23 cellular contexts compared by ENCODE assay signal in the genomic region with DNA sequence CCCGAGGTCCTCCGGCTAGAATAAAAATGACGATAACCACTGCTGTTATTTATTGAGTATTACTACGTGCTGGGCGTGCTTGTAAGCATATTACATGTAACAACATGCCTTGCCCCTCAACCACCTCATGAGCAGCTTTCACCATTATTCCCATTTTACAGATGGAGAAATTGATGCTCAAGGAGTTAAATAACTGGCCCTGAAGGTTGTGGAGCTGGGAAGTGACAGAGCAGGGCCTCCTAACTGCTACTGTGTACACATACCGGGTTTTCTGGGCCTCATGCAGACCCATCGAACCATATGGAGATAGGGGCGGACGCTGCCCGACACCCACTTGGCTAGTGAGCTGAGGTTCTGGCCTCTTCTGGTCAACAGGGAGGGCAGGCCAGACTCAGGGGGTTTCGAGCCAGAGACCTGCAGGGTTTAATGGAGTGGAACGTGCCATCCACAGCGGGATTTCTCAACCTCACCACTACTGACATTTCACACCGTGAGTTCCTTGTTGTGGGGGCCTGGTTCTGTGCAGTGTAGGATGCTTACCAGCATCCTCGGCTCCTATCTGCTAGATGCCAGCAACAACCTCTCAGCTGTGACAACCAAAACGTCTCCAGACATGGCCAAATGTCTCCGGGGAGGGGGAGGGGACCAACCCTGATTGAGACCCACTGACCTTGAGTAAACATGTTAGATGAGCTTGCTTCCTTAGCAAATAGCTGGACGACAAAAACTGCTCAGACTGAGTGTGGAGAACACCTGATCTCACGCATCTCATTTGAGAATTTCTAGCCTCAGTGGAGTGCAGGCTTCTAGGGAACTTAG.
DNase-seq lines count a peak whose midpoint lies in the region; ATAC-seq and TF ChIP-seq lines count a peak whose summit lies in the region.
"Had no signal": no experiment of that assay in that cellular context is flagged by ENCODE, and none has a peak within 500 bp of the region (broad histone marks: within the 10 kb centered on the region; RNA-seq: fewer than 3 reads in every experiment).

No MANE protein-coding gene starts in this region.

- H3K27me3 ChIP-seq in HUES64 (ENCODE audit: insufficient read depth, low read length) (no peaks in the 10 kb centered on the region), Panc1 (ENCODE audit: control insufficient read depth, insufficient read depth, low read length) (no peaks in the 10 kb centered on the region), hepatocyte (no peaks in the 10 kb centered on the region), suprapubic skin (no peaks in the 10 kb centered on the region), right atrium auricular region (no peaks in the 10 kb centered on the region)
- H3K27me3 ChIP-seq: BLaER1, neural progenitor cell, tibial artery had no signal

- TF ChIP-seq CTCF in Panc1 (IDR thresholded peaks at IDR 0.05): no peak
- no peak for TF ChIP-seq CTCF in hepatocyte (IDR thresholded peaks at IDR 0.05; ENCODE audit: poor library complexity)
- TF ChIP-seq CTCF in suprapubic skin (IDR thresholded peaks at IDR 0.05): no peak
- TF ChIP-seq CTCF in right atrium auricular region (IDR thresholded peaks at IDR 0.05): no peak

- peaks cover 0 to 6% of the 10 kb centered on the region in 2 donors for H3K4me1 Mint-ChIP-seq in stimulated activated naive B cell treated with anti-CD40 and anti-IgM and Interleukin-4, amounts not matched to agents 10 μg/mL and 1 μg/mL and 100 μg/mL, for 72 hours

- no peaks in the 10 kb centered on the region for H3K27me3 Mint-ChIP-seq in stimulated activated naive B cell treated with anti-CD40 and anti-IgM and Interleukin-4, amounts not matched to agents 10 μg/mL and 1 μg/mL and 100 μg/mL, for 72 hours
- H3K27me3 Mint-ChIP-seq: activated CD8-positive, alpha-beta T cell treated with anti-CD3 and anti-CD28 coated beads for 36 hours; brain had no signal

- H3K9me3 ChIP-seq in HUES64 (ENCODE audit: insufficient read depth, low read depth, low read length): no peaks in the 10 kb centered on the region
- no peaks in the 10 kb centered on the region for H3K9me3 ChIP-seq in Panc1 (ENCODE audit: control insufficient read depth, insufficient read depth, low read depth, low read length)
- H3K9me3 ChIP-seq in hepatocyte (ENCODE audit: low read depth): no peaks in the 10 kb centered on the region
- H3K9me3 ChIP-seq in suprapubic skin: no peaks in the 10 kb centered on the region
- H3K9me3 ChIP-seq in right atrium auricular region: no peaks in the 10 kb centered on the region
- H3K9me3 ChIP-seq: BLaER1, SJCRH30, tibial artery had no signal

- BruUV-seq in Panc1 (replicated peaks; lab: Mats Ljungman, UMichigan): no TSS peak

- CTCF ChIA-PET in Panc1 (lab: Charles Lee): interaction anchor here (0.6 kb wide), 1 partner anchor 66 kb away, joined by 3 read pairs; no protein-coding TSS in a partner anchor

- no peak for TF ChIP-seq EP300 in suprapubic skin (IDR thresholded peaks at IDR 0.05)

- H3K27ac Mint-ChIP-seq in stimulated activated naive B cell treated with anti-CD40 and anti-IgM and Interleukin-4, amounts not matched to agents 10 μg/mL and 1 μg/mL and 100 μg/mL, for 72 hours: no peak overlapping the region
- H3K27ac Mint-ChIP-seq: activated CD8-positive, alpha-beta T cell treated with anti-CD3 and anti-CD28 coated beads for 36 hours had no signal

- H3K36me3 ChIP-seq in HUES64 (ENCODE audit: insufficient read depth, low read length) (no peaks in the 10 kb centered on the region), Panc1 (ENCODE audit: control insufficient read depth, insufficient read depth, low read length) (no peaks in the 10 kb centered on the region), hepatocyte (replicated peaks; ENCODE audit: insufficient read depth, low read depth) (no peaks in the 10 kb centered on the region), suprapubic skin (no peaks in the 10 kb centered on the region), right atrium auricular region (no peaks in the 10 kb centered on the region)
- H3K36me3 ChIP-seq: neural progenitor cell, SJCRH30, tibial artery had no signal

- 89% methylated on average over 19 of the region's 19 CpGs for WGBS in HUES64
- 81% methylated on average over 19 of the region's 19 CpGs for whole genome bisulfite sequencing in hepatocyte (ENCODE audit: low lambda C conversion rate, missing lambda C conversion rate)
- 90% methylated on average over 17 of the region's 19 CpGs for WGBS in suprapubic skin

- H4K20me1 ChIP-seq in hepatocyte (ENCODE audit: insufficient read depth, poor library complexity, severe bottlenecking): no peaks in the 10 kb centered on the region
- H4K20me1 ChIP-seq: BLaER1 had no signal

- POLR2A ChIA-PET in Panc1 (lab: Charles Lee): no interaction called here

- peaks cover 6 to 14% of the 10 kb centered on the region in 2 donors for H3K36me3 Mint-ChIP-seq in stimulated activated naive B cell treated with anti-CD40 and anti-IgM and Interleukin-4, amounts not matched to agents 10 μg/mL and 1 μg/mL and 100 μg/mL, for 72 hours
- H3K36me3 Mint-ChIP-seq: brain, neural progenitor cell had no signal

- H3K4me3 ChIP-seq in HUES64 (ENCODE audit: low read length) (no peak overlapping the region), Panc1 (ENCODE audit: low read depth in 2 of 2, low read length in 2 of 2) (no peak overlapping the region), hepatocyte (no peak overlapping the region), suprapubic skin (no peak overlapping the region), right atrium auricular region (no peak overlapping the region)
- H3K4me3 ChIP-seq: BLaER1, neural progenitor cell, SJCRH30, tibial artery had no signal

- H3K4me3 Mint-ChIP-seq in stimulated activated naive B cell treated with anti-CD40 and anti-IgM and Interleukin-4, amounts not matched to agents 10 μg/mL and 1 μg/mL and 100 μg/mL, for 72 hours: no peak overlapping the region
- H3K4me3 Mint-ChIP-seq: activated CD8-positive, alpha-beta T cell treated with anti-CD3 and anti-CD28 coated beads for 36 hours; brain; neural progenitor cell had no signal

- no peak for ATAC-seq in Panc1
- ATAC-seq in HG03521 (IDR thresholded peaks at IDR 0.05; ENCODE audit: unreplicated experiment): no peak
- no peak for ATAC-seq in stimulated activated naive B cell treated with anti-CD40 and anti-IgM and Interleukin-4, amounts not matched to agents 10 μg/mL and 1 μg/mL and 100 μg/mL, for 72 hours (replicated peaks)
- ATAC-seq: activated CD8-positive, alpha-beta T cell treated with anti-CD3 and anti-CD28 coated beads for 36 hours had no signal

- H3K9me2 ChIP-seq in hepatocyte (replicated peaks; ENCODE audit: insufficient read depth): no peaks in the 10 kb centered on the region

- H2AFZ ChIP-seq in hepatocyte: no peak overlapping the region
- H2AFZ ChIP-seq: neural progenitor cell, parathyroid adenoma had no signal

- H3K4me1 ChIP-seq in HUES64 (ENCODE audit: insufficient read depth, low read length) (0 out of 2 replicates have a peak, but pooled peaks cover 8% of the 10 kb centered on the region), Panc1 (ENCODE audit: control insufficient read depth, insufficient read depth, low read length) (peaks cover 36% of the 10 kb centered on the region), hepatocyte (ENCODE audit: insufficient read depth) (peaks cover 3% of the 10 kb centered on the region), suprapubic skin (peaks cover 16% of the 10 kb centered on the region), right atrium auricular region (no peaks in the 10 kb centered on the region)
- H3K4me1 ChIP-seq: BLaER1, neural progenitor cell, parathyroid adenoma, SJCRH30 had no signal

- intact Hi-C loops in Panc1 (cut with micrococcal nuclease; ENCODE audit: unreplicated experiment): no loop called here

- no peaks in the 10 kb centered on the region for H3K79me2 ChIP-seq in hepatocyte
- H3K79me2 ChIP-seq: parathyroid adenoma had no signal

- DNase-seq in Panc1 (ENCODE audit: low read depth, low spot score) (no peak), hepatocyte (ENCODE audit: low spot score) (no peak), suprapubic skin (ENCODE audit: low spot score in 2 of 2) (no peak), right atrium auricular region (ENCODE audit: low spot score) (no peak)
- DNase-seq in stimulated activated naive B cell treated with anti-CD40 and anti-IgM and Interleukin-4, amounts not matched to agents 10 μg/mL and 1 μg/mL and 100 μg/mL, for 72 hours: no peak
- DNase-seq: activated CD8-positive, alpha-beta memory T cell treated with anti-CD3 and anti-CD28 coated beads, Interleukin-2, amount 50 U/mL, for 48 hours; activated CD8-positive, alpha-beta T cell treated with anti-CD3 and anti-CD28 coated beads for 36 hours; activated naive CD4-positive, alpha-beta T cell treated with anti-CD3 and anti-CD28 coated beads, Interleukin-2, amount 50 U/mL, for 16 hours; hippocampal formation; mesenchymal stem cell; NCI-H1092 treated with DMSO at 0.1 percent for 48 hours; NCI-H1930; NCI-H524 treated with DMSO at 0.1 percent for 48 hours; stimulated activated CD4-positive, alpha-beta T cell treated with anti-CD3 and anti-CD28 coated beads, Interleukin-4, amount 100 ng/mL, for 1 hour; SW 1271; tibial artery had no signal

- peak overlapping the region; percentile 24 for H3K4me2 ChIP-seq in hepatocyte
- H3K4me2 ChIP-seq: BLaER1, neural progenitor cell had no signal

- H3K9ac ChIP-seq in HUES64 (ENCODE audit: low read depth, low read length): no peak overlapping the region
- H3K9ac ChIP-seq: BLaER1, neural progenitor cell, parathyroid adenoma had no signal

- in situ Hi-C loops in Panc1 (cut with HindIII; ENCODE audit: low pct_unique_long_range_greater_than_20kb, low sequenced_read_pairs): no loop called here

- H3K27ac ChIP-seq in HUES64 (ENCODE audit: low read depth, low read length) (peak overlapping the region; percentile 3; the same call in 1 of the 2 replicates), Panc1 (ENCODE audit: low read length) (peak overlapping the region; percentile 64), hepatocyte (peak overlapping the region; percentile 77), suprapubic skin (peak overlapping the region; percentile 39), right atrium auricular region (no peak overlapping the region)
- H3K27ac ChIP-seq: BLaER1, neural progenitor cell, parathyroid adenoma, SJCRH30, tibial artery had no signal

- no peaks in the 10 kb centered on the region for H3K9me3 Mint-ChIP-seq in stimulated activated naive B cell treated with anti-CD40 and anti-IgM and Interleukin-4, amounts not matched to agents 10 μg/mL and 1 μg/mL and 100 μg/mL, for 72 hours
- H3K9me3 Mint-ChIP-seq: activated CD8-positive, alpha-beta T cell treated with anti-CD3 and anti-CD28 coated beads for 36 hours; neural progenitor cell had no signal

- TF ChIP-seq POLR2A in suprapubic skin (IDR thresholded peaks at IDR 0.05): no peak

Comparison
In these comparisons a context has a peak if more than half of its experiments do, and no peak if none do; other contexts are left out.
1. H3K27ac ChIP-seq: peak in HUES64 (single experiment), Panc1 (single experiment), hepatocyte (single experiment) and suprapubic skin (single experiment); none in right atrium auricular region (0 of 2).